Comparison of ENCODE assay signal across 16 cellular contexts in the genomic region with DNA sequence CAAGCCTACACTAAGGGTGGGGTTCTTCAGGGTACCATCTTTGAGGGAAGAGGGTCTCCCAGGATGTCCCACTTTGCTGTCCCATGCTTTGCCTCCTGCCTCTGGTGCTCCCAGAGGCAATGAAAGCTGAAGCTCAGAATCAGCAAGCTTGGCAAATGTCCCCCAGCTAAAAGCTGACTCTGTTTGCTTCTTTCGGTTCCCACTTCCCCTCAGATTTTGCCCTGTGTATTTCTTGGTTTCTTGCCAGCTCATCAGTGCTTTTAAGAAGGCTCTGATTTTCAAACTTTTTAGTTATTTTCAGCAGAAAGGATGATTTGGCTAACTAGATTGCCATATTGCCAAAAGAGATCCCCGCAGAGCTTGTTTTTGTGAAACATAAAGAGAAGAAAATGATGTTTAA.
"Had no signal": no experiment of that assay in that cellular context is flagged by ENCODE, and none has a peak within 500 bp of the region (broad histone marks: within the 10 kb centered on the region; RNA-seq: fewer than 3 reads in every experiment).

No MANE protein-coding gene starts in this region.

- ATAC-seq: activated CD4-positive, CD25-positive, alpha-beta regulatory T cell treated with anti-CD3 and anti-CD28 coated beads, Interleukin-2, amount 50 U/mL, for 24 hours; body of pancreas; naive thymus-derived CD4-positive, alpha-beta T cell had no signal

- DNase-seq: activated CD4-positive, alpha-beta T cell treated with anti-CD3 and anti-CD28 coated beads, Interleukin-2, amount 50 U/mL, for 4 hours; activated naive CD4-positive, alpha-beta T cell treated with anti-CD3 and anti-CD28 coated beads, Interleukin-2, amount 50 U/mL, for 16 hours; activated T-cell treated with anti-CD3 and anti-CD28 coated beads, Interleukin-2, amount 50 U/mL, for 1 hour; central memory CD4-positive, alpha-beta T cell; cortex of kidney; effector memory CD4-positive, alpha-beta T cell; naive thymus-derived CD4-positive, alpha-beta T cell; right lobe of liver; spleen; stimulated activated CD4-positive, alpha-beta T cell treated with anti-CD3 and anti-CD28 coated beads, Interleukin-1b, Interleukin-23, amount 100 ng/mL, for 48 hours; stimulated activated naive CD4-positive, alpha-beta T cell; transverse colon had no signal

- H3K36me3 ChIP-seq: neutrophil, prostate gland, right lobe of liver, spleen, transverse colon had no signal

- H3K4me3 ChIP-seq: body of pancreas, prostate gland, right lobe of liver, spleen, transverse colon had no signal

- H3K4me1 ChIP-seq: prostate gland, right lobe of liver, spleen had no signal

- H3K9me3 ChIP-seq: body of pancreas, neutrophil, prostate gland, right lobe of liver, spleen, transverse colon had no signal

- H3K27ac ChIP-seq: body of pancreas, neutrophil, prostate gland, right lobe of liver, spleen, transverse colon had no signal

- H3K27me3 ChIP-seq: body of pancreas, right lobe of liver, transverse colon had no signal
